Comparison of ENCODE assay signal across 3 cellular contexts in genomic region chr16:11182381-11182780, GRCh38.
A peak's percentile ranks its signal among the peaks of the same experiment; 100 is the strongest.
TF ChIP-seq lines count a peak whose summit lies in the region.

No MANE protein-coding gene starts in this region.

TF ChIP-seq in HepG2, 621 proteins besides CTCF, POLR2A, EP300 and RAD21 (continues in another document):
- TF ChIP-seq FOXM1 (CRISPR knock-in tag; IDR thresholded peaks at IDR 0.05) (0 out of 2 replicates have a peak, but pooled peaks have one; percentile 21), E2F2 (CRISPR knock-in tag; IDR thresholded peaks at IDR 0.05; ENCODE audit: borderline replicate concordance) (0 out of 2 replicates have a peak, but pooled peaks have one; percentile 43), SETDB1 (CRISPR knock-in tag; IDR thresholded peaks at IDR 0.05; ENCODE audit: borderline replicate concordance) (no peak), YEATS4 (CRISPR knock-in tag; IDR thresholded peaks at IDR 0.05; ENCODE audit: borderline replicate concordance) (no peak), ZNF225 (CRISPR knock-in tag; IDR thresholded peaks at IDR 0.05) (no peak), KDM5B (CRISPR knock-in tag; IDR thresholded peaks at IDR 0.05; ENCODE audit: borderline replicate concordance) (0 out of 2 replicates have a peak, but pooled peaks have one; percentile 8), ZNF720 (CRISPR knock-in tag; IDR thresholded peaks at IDR 0.05) (no peak), ZNF24 (IDR thresholded peaks at IDR 0.05) (no peak), ZNF317 (CRISPR knock-in tag; IDR thresholded peaks at IDR 0.05) (no peak), BCL6 (CRISPR knock-in tag; IDR thresholded peaks at IDR 0.05) (no peak), ZNF710 (CRISPR knock-in tag; IDR thresholded peaks at IDR 0.05; ENCODE audit: borderline replicate concordance) (no peak), NFATC3 (CRISPR knock-in tag; IDR thresholded peaks at IDR 0.05) (no peak), NR0B2 (CRISPR knock-in tag; IDR thresholded peaks at IDR 0.05) (no peak), TEAD3 (CRISPR knock-in tag; optimal IDR thresholded peaks at IDR 0.05; ENCODE audit: borderline replicate concordance) (no peak)

TF ChIP-seq in WTC11, 78 proteins besides CTCF, POLR2A, EP300 and RAD21:
- TF ChIP-seq TP53 (CRISPR knock-in tag; IDR thresholded peaks at IDR 0.05) (0 out of 2 replicates have a peak, but pooled peaks have one; percentile 44), ZNF281 (CRISPR knock-in tag; IDR thresholded peaks at IDR 0.05) (peak; percentile 55; the same call in 1 of the 2 replicates), ARID4B (CRISPR knock-in tag; IDR thresholded peaks at IDR 0.05; ENCODE audit: borderline replicate concordance) (no peak), OVOL2 (CRISPR knock-in tag; IDR thresholded peaks at IDR 0.05; ENCODE audit: borderline replicate concordance) (no peak), ERG (CRISPR knock-in tag; IDR thresholded peaks at IDR 0.05) (no peak), ZNF671 (CRISPR knock-in tag; IDR thresholded peaks at IDR 0.05) (no peak)
TF ChIP-seq in WTC11: peak in this region for 2.

TF ChIP-seq in H1, 55 proteins besides CTCF, POLR2A, EP300 and RAD21:
- no peak for TF ChIP-seq CHD1 (IDR thresholded peaks at IDR 0.05; ENCODE audit: low read depth, low read length)
- TF ChIP-seq RFX5 (IDR thresholded peaks at IDR 0.05; ENCODE audit: borderline replicate concordance, low read depth, low read length): peak; percentile 83; the same call in 1 of the 2 replicates
- no peak for TF ChIP-seq SIX5 (IDR thresholded peaks at IDR 0.05; ENCODE audit: low read depth, low read length)
- no peak for TF ChIP-seq TCF12 (IDR thresholded peaks at IDR 0.05; ENCODE audit: low read depth, low read length)
- peak; percentile 59; the same call in 1 of the 2 replicates for TF ChIP-seq CREB1 (IDR thresholded peaks at IDR 0.05)
